ENCODE assay signal across 8 cellular contexts in the genomic region with DNA sequence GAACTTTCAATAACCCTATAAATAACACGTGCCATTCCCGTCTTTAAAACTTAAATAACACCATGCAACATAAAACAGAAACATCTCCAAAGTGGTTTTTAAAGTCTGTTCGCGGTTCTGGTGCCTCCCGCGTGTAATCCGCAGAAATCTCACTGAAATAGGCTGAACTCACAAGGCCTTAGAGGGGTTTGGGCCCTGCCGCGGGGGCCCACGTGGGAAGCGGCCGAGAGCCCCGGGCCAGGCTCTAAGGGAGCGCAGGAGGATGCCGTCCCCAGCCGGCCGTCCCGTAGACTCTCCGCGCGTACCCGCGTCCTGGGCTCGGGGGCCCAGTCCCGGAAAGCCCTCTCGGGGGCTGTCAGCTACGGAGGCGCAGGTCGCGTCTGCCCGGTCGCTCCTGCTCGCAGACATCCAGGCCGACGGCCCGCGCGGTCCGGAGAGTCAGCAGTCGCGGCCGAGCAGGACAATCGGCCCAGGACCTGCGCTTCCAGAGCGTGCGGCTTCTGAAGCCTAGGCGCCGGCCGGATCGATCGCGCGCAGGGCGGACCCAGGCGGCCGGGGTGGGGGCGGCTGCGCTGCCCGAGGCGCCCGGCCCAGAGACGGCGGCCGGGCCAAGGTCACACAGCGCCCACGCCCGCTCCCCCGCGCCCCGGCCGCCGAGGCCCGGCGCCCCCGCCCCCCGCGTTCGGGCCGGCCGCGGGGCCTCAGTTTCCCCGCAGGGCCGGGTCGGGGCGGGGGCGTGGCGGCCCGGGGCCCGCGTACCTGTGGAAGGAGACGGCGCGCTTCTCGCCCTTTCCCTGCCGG. TPM values are rescaled to one million over a fixed set of nuclear protein-coding genes. Genes with fewer than 3 reads are reported as not detected.
DNase-seq lines count a peak whose midpoint lies in the region; ATAC-seq and TF ChIP-seq lines count a peak whose summit lies in the region.

No MANE protein-coding gene starts in this region.

- peaks cover 11% of the 10 kb centered on the region for H3K9me3 Mint-ChIP-seq in WTC11
- no peaks in the 10 kb centered on the region for H3K9me3 Mint-ChIP-seq in effector memory CD8-positive, alpha-beta T cell

- peak; percentile 27 for ATAC-seq in GM21390 (IDR thresholded peaks at IDR 0.05; ENCODE audit: unreplicated experiment)
- peak; percentile 49 for ATAC-seq in WTC11
- ATAC-seq in effector memory CD8-positive, alpha-beta T cell (replicated peaks): peak; percentile 34

- H3K27ac ChIP-seq in temporal lobe (ENCODE audit: low read depth, low read length): peak overlapping the region; percentile 6

- no peak for TF ChIP-seq CTCF in WTC11 (IDR thresholded peaks at IDR 0.05)

- peaks cover 35% of the 10 kb centered on the region for H3K36me3 Mint-ChIP-seq in WTC11
- H3K36me3 Mint-ChIP-seq in effector memory CD8-positive, alpha-beta T cell (ENCODE audit: insufficient read depth): peaks cover 29% of the 10 kb centered on the region

- peaks cover 25% of the 10 kb centered on the region for H3K4me1 Mint-ChIP-seq in WTC11
- H3K4me1 Mint-ChIP-seq in effector memory CD8-positive, alpha-beta T cell (ENCODE audit: low read depth in 2 of 2): peaks cover 33 to 36% of the 10 kb centered on the region in 2 donors

- DNase-seq in ELF-1 (ENCODE audit: low read depth, low spot score) (peak; percentile 69), HT-29 (ENCODE audit: low spot score) (peak; percentile 67), WTC11 (ENCODE audit: low spot score) (peak; percentile 64), mucosa of gallbladder (ENCODE audit: low spot score) (peak; percentile 59), pons (ENCODE audit: low spot score) (no peak)
- DNase-seq in effector memory CD8-positive, alpha-beta T cell: peak in 1 of 3 experiments; percentile 27

- no peaks in the 10 kb centered on the region for H3K27me3 Mint-ChIP-seq in WTC11 (ENCODE audit: low read depth)
- H3K27me3 Mint-ChIP-seq in effector memory CD8-positive, alpha-beta T cell: no peaks in the 10 kb centered on the region

- POLR2A ChIA-PET in WTC11 (lab: Charles Lee): interaction anchor here (0.7 kb wide), 1 partner anchor 35 kb away, joined by 3 read pairs; no protein-coding TSS in a partner anchor

- CTCF ChIA-PET in WTC11 (lab: Charles Lee): interaction anchor here (1.8 kb wide), 1 partner anchor 23 kb away, joined by 5 read pairs; no protein-coding TSS in a partner anchor

- H3K4me3 Mint-ChIP-seq in WTC11: peak overlapping the region; percentile 81
- H3K4me3 Mint-ChIP-seq in effector memory CD8-positive, alpha-beta T cell: peak overlapping the region; percentile 66 to 76

- H3K27ac Mint-ChIP-seq in WTC11: peak overlapping the region; percentile 45; the same call in 1 of the 2 replicates
- H3K27ac Mint-ChIP-seq in effector memory CD8-positive, alpha-beta T cell: peak overlapping the region; percentile 35 to 63

TF ChIP-seq in WTC11, 78 proteins besides CTCF, POLR2A, EP300 and RAD21:
- TF ChIP-seq NFATC4 (CRISPR knock-in tag; IDR thresholded peaks at IDR 0.05): no peak
- TF ChIP-seq, protein P1, sequence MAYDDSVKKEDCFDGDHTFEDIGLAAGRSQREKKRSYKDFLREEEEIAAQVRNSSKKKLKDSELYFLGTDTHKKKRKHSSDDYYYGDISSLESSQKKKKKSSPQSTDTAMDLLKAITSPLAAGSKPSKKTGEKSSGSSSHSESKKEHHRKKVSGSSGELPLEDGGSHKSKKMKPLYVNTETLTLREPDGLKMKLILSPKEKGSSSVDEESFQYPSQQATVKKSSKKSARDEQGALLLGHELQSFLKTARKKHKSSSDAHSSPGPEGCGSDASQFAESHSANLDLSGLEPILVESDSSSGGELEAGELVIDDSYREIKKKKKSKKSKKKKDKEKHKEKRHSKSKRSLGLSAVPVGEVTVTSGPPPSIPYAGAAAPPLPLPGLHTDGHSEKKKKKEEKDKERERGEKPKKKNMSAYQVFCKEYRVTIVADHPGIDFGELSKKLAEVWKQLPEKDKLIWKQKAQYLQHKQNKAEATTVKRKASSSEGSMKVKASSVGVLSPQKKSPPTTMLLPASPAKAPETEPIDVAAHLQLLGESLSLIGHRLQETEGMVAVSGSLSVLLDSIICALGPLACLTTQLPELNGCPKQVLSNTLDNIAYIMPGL (CRISPR knock-in tag; IDR thresholded peaks at IDR 0.05): peak; percentile 44; the same call in 1 of the 2 replicates
- TF ChIP-seq SMAD3 (CRISPR knock-in tag; IDR thresholded peaks at IDR 0.05; ENCODE audit: borderline replicate concordance): no peak
- TF ChIP-seq SP1 (CRISPR knock-in tag; conservative IDR thresholded peaks at IDR 0.05): 0 out of 2 replicates have a peak, but pooled peaks have one; percentile 9
- peak; percentile 26; the same call in 1 of the 2 replicates for TF ChIP-seq ARID4B (CRISPR knock-in tag; IDR thresholded peaks at IDR 0.05; ENCODE audit: borderline replicate concordance)
- TF ChIP-seq, protein P2, sequence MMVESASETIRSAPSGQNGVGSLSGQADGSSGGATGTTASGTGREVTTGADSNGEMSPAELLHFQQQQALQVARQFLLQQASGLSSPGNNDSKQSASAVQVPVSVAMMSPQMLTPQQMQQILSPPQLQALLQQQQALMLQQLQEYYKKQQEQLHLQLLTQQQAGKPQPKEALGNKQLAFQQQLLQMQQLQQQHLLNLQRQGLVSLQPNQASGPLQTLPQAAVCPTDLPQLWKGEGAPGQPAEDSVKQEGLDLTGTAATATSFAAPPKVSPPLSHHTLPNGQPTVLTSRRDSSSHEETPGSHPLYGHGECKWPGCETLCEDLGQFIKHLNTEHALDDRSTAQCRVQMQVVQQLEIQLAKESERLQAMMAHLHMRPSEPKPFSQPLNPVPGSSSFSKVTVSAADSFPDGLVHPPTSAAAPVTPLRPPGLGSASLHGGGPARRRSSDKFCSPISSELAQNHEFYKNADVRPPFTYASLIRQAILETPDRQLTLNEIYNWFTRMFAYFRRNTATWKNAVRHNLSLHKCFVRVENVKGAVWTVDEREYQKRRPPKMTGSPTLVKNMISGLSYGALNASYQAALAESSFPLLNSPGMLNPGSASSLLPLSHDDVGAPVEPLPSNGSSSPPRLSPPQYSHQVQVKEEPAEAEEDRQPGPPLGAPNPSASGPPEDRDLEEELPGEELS (CRISPR knock-in tag; IDR thresholded peaks at IDR 0.05): peak; percentile 54; the same call in 1 of the 2 replicates
- TF ChIP-seq FOXP1 (CRISPR knock-in tag; IDR thresholded peaks at IDR 0.05; ENCODE audit: borderline replicate concordance): peak; percentile 38; the same call in 1 of the 2 replicates
- TF ChIP-seq TP53 (CRISPR knock-in tag; IDR thresholded peaks at IDR 0.05): peak; percentile 26; the same call in 1 of the 2 replicates

RNA-seq across cellular contexts. Expression of gene THAP4, which starts 0.6 kb away (rescaled TPM):
- 115 and 137 TPM in 2 replicates for total RNA-seq in HT-29 (2014; rRNA removed; shearing (Covaris generic))
- total RNA-seq in WTC11 (2021) (72.6 to 88.6 TPM (median 78.0 TPM) in 3 replicates), mucosa of gallbladder (53.8 TPM), temporal lobe (12.0 TPM)

RNA-seq across cellular contexts. Expression of gene ATG4B, which starts 1.1 kb away (rescaled TPM):
- 73.5 and 77.5 TPM in 2 replicates for total RNA-seq in HT-29 (2014; rRNA removed; shearing (Covaris generic))
- 113 to 133 TPM (median 127 TPM) in 3 replicates for total RNA-seq in WTC11 (2021)
- total RNA-seq in mucosa of gallbladder: 130 TPM
- total RNA-seq in temporal lobe: 38.4 TPM

RNA-seq across cellular contexts. Expression of gene DTYMK, which starts 50.2 kb away (rescaled TPM):
- total RNA-seq in HT-29 (2014; rRNA removed; shearing (Covaris generic)): 162 and 182 TPM in 2 replicates
- total RNA-seq in WTC11 (2021): 79.9 to 88.1 TPM (median 87.7 TPM) in 3 replicates
- total RNA-seq in mucosa of gallbladder: 26.2 TPM
- total RNA-seq in temporal lobe: 9.6 TPM
